Comparison of ENCODE assay signal across 10 cellular contexts in the genomic region with DNA sequence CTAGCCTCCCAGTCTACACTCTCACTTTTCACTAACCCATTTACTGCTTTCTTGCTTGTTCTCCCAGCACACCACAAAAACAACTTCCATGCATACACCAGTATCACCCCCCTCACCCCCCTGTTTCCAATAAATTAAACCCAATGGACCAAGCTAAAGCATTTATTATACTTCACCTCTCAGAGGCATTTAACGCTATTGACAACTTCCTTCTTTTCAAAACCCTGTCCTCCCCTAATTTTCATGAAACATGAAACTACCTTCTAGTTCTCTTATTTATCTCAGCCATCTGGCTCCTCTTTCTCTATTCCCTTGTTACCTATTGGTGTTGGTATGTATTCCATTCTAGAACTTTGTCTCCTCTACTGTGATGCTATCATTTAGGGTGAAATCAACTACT. TPM values are rescaled to one million over a fixed set of nuclear protein-coding genes. Genes with fewer than 3 reads are reported as not detected.
A peak's percentile ranks its signal among the peaks of the same experiment; 100 is the strongest.
DNase-seq lines count a peak whose midpoint lies in the region; ATAC-seq lines count a peak whose summit lies in the region.
"Had no signal": no experiment of that assay in that cellular context is flagged by ENCODE, and none has a peak within 500 bp of the region (broad histone marks: within the 10 kb centered on the region; RNA-seq: fewer than 3 reads in every experiment).

No MANE protein-coding gene starts in this region.

- ATAC-seq in activated T-cell treated with anti-CD3 and anti-CD28 coated beads, Interleukin-2, amount 50 U/mL, for 72 hours (replicated peaks in 1 of 2) = no peak
- ATAC-seq in HG03159 (IDR thresholded peaks at IDR 0.05; ENCODE audit: unreplicated experiment) (peak; percentile 45), T-cell (replicated peaks in 1 of 4) (no peak), HG02970 (IDR thresholded peaks at IDR 0.05; ENCODE audit: low FRiP score, unreplicated experiment) (no peak)
- ATAC-seq in stimulated activated effector memory CD8-positive, alpha-beta T cell treated with anti-CD3 and anti-CD28 coated beads, Interleukin-12 subunit alpha, Interleukin-12 subunit beta, amount 100 ng/mL, for 72 hours = no peak

- H3K27me3 Mint-ChIP-seq in activated T-cell treated with anti-CD3 and anti-CD28 coated beads, Interleukin-2, amount 50 U/mL, for 72 hours (ENCODE audit: low read depth) = no peaks in the 10 kb centered on the region
- no peaks in the 10 kb centered on the region for H3K27me3 Mint-ChIP-seq in T-cell

- peak overlapping the region; percentile 99 for H3K27ac Mint-ChIP-seq in activated T-cell treated with anti-CD3 and anti-CD28 coated beads, Interleukin-2, amount 50 U/mL, for 72 hours
- H3K27ac Mint-ChIP-seq in T-cell = peak overlapping the region; percentile 90 to 97
- H3K27ac Mint-ChIP-seq in stimulated activated effector memory CD8-positive, alpha-beta T cell treated with anti-CD3 and anti-CD28 coated beads, Interleukin-12 subunit alpha, Interleukin-12 subunit beta, amount 100 ng/mL, for 72 hours = peak overlapping the region; percentile 49

- H3K36me3 Mint-ChIP-seq in activated T-cell treated with anti-CD3 and anti-CD28 coated beads, Interleukin-2, amount 50 U/mL, for 72 hours (ENCODE audit: insufficient read depth in 2 of 2) = peaks cover 22 to 39% of the 10 kb centered on the region in 2 donors
- peaks cover 66% of the 10 kb centered on the region for H3K36me3 Mint-ChIP-seq in T-cell
- H3K36me3 Mint-ChIP-seq in stimulated activated effector memory CD8-positive, alpha-beta T cell treated with anti-CD3 and anti-CD28 coated beads, Interleukin-12 subunit alpha, Interleukin-12 subunit beta, amount 100 ng/mL, for 72 hours = peaks cover 93% of the 10 kb centered on the region

- no peak for DNase-seq in activated T-cell treated with anti-CD3 and anti-CD28 coated beads, Interleukin-2, amount 50 U/mL, for 72 hours
- no peak for DNase-seq in activated T-cell treated with anti-CD3 and anti-CD28 coated beads, Interleukin-2, amount 50 U/mL, for 1 hour
- no peak for DNase-seq in T-cell
- no peak for DNase-seq in stimulated activated effector memory CD8-positive, alpha-beta T cell treated with anti-CD3 and anti-CD28 coated beads, Interleukin-12 subunit alpha, Interleukin-12 subunit beta, amount 100 ng/mL, for 72 hours (ENCODE audit: low spot score in 2 of 2)
- no peak for DNase-seq in AG20443 (ENCODE audit: low spot score)
- no peak for DNase-seq in activated effector memory CD4-positive, alpha-beta T cell treated with anti-CD3 and anti-CD28 coated beads, Interleukin-2, amount 50 U/mL, for 16 hours
- DNase-seq: C1 segment of cervical spinal cord, hypothalamus had no signal

- peaks cover 97% of the 10 kb centered on the region for H3K4me1 Mint-ChIP-seq in activated T-cell treated with anti-CD3 and anti-CD28 coated beads, Interleukin-2, amount 50 U/mL, for 72 hours (ENCODE audit: low read depth)
- H3K4me1 Mint-ChIP-seq in T-cell = peaks cover 88 to 89% (median 89%) of the 10 kb centered on the region in 3 donors
- H3K4me1 Mint-ChIP-seq in stimulated activated effector memory CD8-positive, alpha-beta T cell treated with anti-CD3 and anti-CD28 coated beads, Interleukin-12 subunit alpha, Interleukin-12 subunit beta, amount 100 ng/mL, for 72 hours = peaks cover 78% of the 10 kb centered on the region

- POLR2A ChIA-PET in T-cell (lab: Charles Lee) = interaction anchor here in 1 of 2 donors (0.8 to 1.5 kb wide), 4 partner anchors 10 to 19 kb away, joined by 3 to 4 read pairs (median 4); no protein-coding TSS in a partner anchor

- peak overlapping the region; percentile 61 to 74 for H3K4me3 Mint-ChIP-seq in activated T-cell treated with anti-CD3 and anti-CD28 coated beads, Interleukin-2, amount 50 U/mL, for 72 hours
- peak overlapping the region; percentile 44 to 60 (median 59) for H3K4me3 Mint-ChIP-seq in T-cell
- H3K4me3 Mint-ChIP-seq in stimulated activated effector memory CD8-positive, alpha-beta T cell treated with anti-CD3 and anti-CD28 coated beads, Interleukin-12 subunit alpha, Interleukin-12 subunit beta, amount 100 ng/mL, for 72 hours = peak overlapping the region; percentile 18

- CTCF ChIA-PET in T-cell (lab: Charles Lee) = interaction anchor here in 1 of 2 donors (1.8 kb wide), 1 partner anchor 10 kb away, joined by 4 read pairs; no protein-coding TSS in a partner anchor

- H3K9me3 Mint-ChIP-seq in activated T-cell treated with anti-CD3 and anti-CD28 coated beads, Interleukin-2, amount 50 U/mL, for 72 hours = peaks cover 0 to 1% of the 10 kb centered on the region in 2 donors
- no peaks in the 10 kb centered on the region for H3K9me3 Mint-ChIP-seq in T-cell
- no peaks in the 10 kb centered on the region for H3K9me3 Mint-ChIP-seq in stimulated activated effector memory CD8-positive, alpha-beta T cell treated with anti-CD3 and anti-CD28 coated beads, Interleukin-12 subunit alpha, Interleukin-12 subunit beta, amount 100 ng/mL, for 72 hours

RNA-seq across cellular contexts. Expression of a gene that starts 32.3 kb away (rescaled TPM):
- total RNA-seq in activated T-cell treated with anti-CD3 and anti-CD28 coated beads, Interleukin-2, amount 50 U/mL, for 72 hours = 100 to 1,000 TPM; 490 to 545 TPM
- total RNA-seq in T-cell = 100 to 1,000 TPM; 674 to 984 (median 781) TPM

Comparison
In these comparisons a context has a peak if more than half of its experiments do, and no peak if none do; other contexts are left out.
1. H3K27ac Mint-ChIP-seq: peak in every context shown above with its lines; median percentile 99 in activated T-cell treated with anti-CD3 and anti-CD28 coated beads, Interleukin-2, amount 50 U/mL, for 72 hours; 94 in T-cell; 49 in stimulated activated effector memory CD8-positive, alpha-beta T cell treated with anti-CD3 and anti-CD28 coated beads, Interleukin-12 subunit alpha, Interleukin-12 subunit beta, amount 100 ng/mL, for 72 hours.